In the genomic region with DNA sequence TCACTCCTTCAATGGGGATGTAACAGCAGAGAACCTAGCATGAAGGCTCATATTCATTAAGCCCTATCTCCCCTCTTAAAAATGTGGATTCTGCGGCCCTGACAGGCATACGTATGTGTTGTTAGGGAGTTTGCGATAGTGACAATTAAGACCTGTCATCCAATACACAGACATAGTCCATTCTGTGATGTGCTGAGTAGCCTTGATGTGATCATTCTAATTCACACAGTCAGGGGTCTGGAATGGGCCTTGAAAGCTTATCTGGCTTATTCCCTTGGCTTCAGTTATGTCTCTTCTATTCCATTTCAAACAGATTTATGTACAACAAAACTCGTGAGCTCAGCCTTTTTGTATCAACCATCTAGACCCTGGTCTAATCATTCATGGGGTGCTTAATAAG, we compare ENCODE assay signal across 23 cellular contexts.
DNase-seq lines count a peak whose midpoint lies in the region; FAIRE-seq and TF ChIP-seq lines count a peak whose summit lies in the region.
"Had no signal": no experiment of that assay in that cellular context is flagged by ENCODE, and none has a peak within 500 bp of the region (broad histone marks: within the 10 kb centered on the region; RNA-seq: fewer than 3 reads in every experiment).

No MANE protein-coding gene starts in this region.

- peak overlapping the region; percentile 26 for H2AFZ ChIP-seq in parathyroid adenoma
- H2AFZ ChIP-seq in OCI-LY7 (ENCODE audit: low read length), result no peak overlapping the region

- H3K27ac ChIP-seq in parathyroid adenoma (peak overlapping the region; percentile 17), OCI-LY7 (ENCODE audit: low read depth, low read length, poor library complexity, severe bottlenecking) (no peak overlapping the region)
- H3K27ac ChIP-seq: 22Rv1; BLaER1 treated with 17β-estradiol and CSF1 and Interleukin-3, amounts not matched to agents 10 nM and 100 nM had no signal

- H3K36me3 ChIP-seq in parathyroid adenoma (ENCODE audit: control insufficient read depth, insufficient read depth, low read length) (no peaks in the 10 kb centered on the region), OCI-LY7 (ENCODE audit: insufficient read depth, low read length) (no peaks in the 10 kb centered on the region)
- H3K36me3 ChIP-seq: BLaER1 treated with 17β-estradiol and CSF1 and Interleukin-3, amounts not matched to agents 10 nM and 100 nM had no signal

- CTCF ChIA-PET in OCI-LY7 (lab: Charles Lee; ENCODE audit: unreplicated experiment), result no interaction called here

- TF ChIP-seq CTCF in parathyroid adenoma (IDR thresholded peaks at IDR 0.05) (no peak), OCI-LY7 (conservative IDR thresholded peaks at IDR 0.05; ENCODE audit: low read length) (no peak)

- H3K4me1 ChIP-seq in parathyroid adenoma (peaks cover 32% of the 10 kb centered on the region), OCI-LY7 (ENCODE audit: insufficient read depth, low read length, poor library complexity, severe bottlenecking) (no peaks in the 10 kb centered on the region)
- H3K4me1 ChIP-seq: BLaER1 treated with 17β-estradiol and CSF1 and Interleukin-3, amounts not matched to agents 10 nM and 100 nM had no signal

- H3K9me3 ChIP-seq in parathyroid adenoma (ENCODE audit: control insufficient read depth, low read length) (no peaks in the 10 kb centered on the region), OCI-LY7 (ENCODE audit: low read length) (no peaks in the 10 kb centered on the region)
- H3K9me3 ChIP-seq: BLaER1 treated with 17β-estradiol and CSF1 and Interleukin-3, amounts not matched to agents 10 nM and 100 nM; Caco-2 had no signal

- DNase-seq in NCI-H1092 treated with DMSO at 0.1 percent for 48 hours (lab: John Stamatoyannopoulos, UW) (peak; percentile 49), NCI-H1092 (lab: John Stamatoyannopoulos, UW) (no peak), NCI-H146 (lab: John Stamatoyannopoulos, UW) (peak; percentile 58), left kidney (ENCODE audit: low read depth, low spot score) (peak; percentile 30), OCI-LY7 (ENCODE audit: low spot score) (no peak), NCI-H2196 treated with DMSO at 0.1 percent for 48 hours (lab: John Stamatoyannopoulos, UW; ENCODE audit: unreplicated experiment) (no peak), GM19239 (ENCODE audit: insufficient read length, low spot score) (no peak)
- DNase-seq: Caco-2; CD4-positive, alpha-beta memory T cell; DMS79 treated with DMSO at 0.1 percent for 48 hours; GOT3; HCEC 1CT; KBM-7; MM.1S; NCI-H1048; NCI-H1436 treated with DMSO at 0.1 percent for 48 hours; NCI-H2029 treated with DMSO at 0.1 percent for 48 hours; NCI-H2171 treated with DMSO at 0.1 percent for 48 hours; NCI-H82; Right ventricle myocardium superior had no signal

- intact Hi-C loops in OCI-LY7 (cut with micrococcal nuclease; ENCODE audit: unreplicated experiment), result no loop called here

- no peaks in the 10 kb centered on the region for H3K27me3 ChIP-seq in parathyroid adenoma (ENCODE audit: control insufficient read depth, insufficient read depth, low read length)
- H3K27me3 ChIP-seq: BLaER1 treated with 17β-estradiol and CSF1 and Interleukin-3, amounts not matched to agents 10 nM and 100 nM had no signal

- H3K4me2 ChIP-seq in parathyroid adenoma (ENCODE audit: low read length), result no peak overlapping the region
- H3K4me2 ChIP-seq in OCI-LY7 (ENCODE audit: low read length), result no peak overlapping the region
- H3K4me2 ChIP-seq: BLaER1 treated with 17β-estradiol and CSF1 and Interleukin-3, amounts not matched to agents 10 nM and 100 nM had no signal

- BruUV-seq in OCI-LY7 (replicated peaks; lab: Mats Ljungman, UMichigan), result no TSS peak

- no peak overlapping the region for H3K4me3 ChIP-seq in parathyroid adenoma (ENCODE audit: low read depth, low read length)
- no peak overlapping the region for H3K4me3 ChIP-seq in OCI-LY7 (ENCODE audit: low read depth, low read length, poor library complexity, severe bottlenecking)
- H3K4me3 ChIP-seq: BLaER1 treated with 17β-estradiol and CSF1 and Interleukin-3, amounts not matched to agents 10 nM and 100 nM had no signal

- POLR2A ChIA-PET in OCI-LY7 (lab: Charles Lee), result interaction anchor here (0.7 to 1.1 kb wide), 2 partner anchors 8 to 122 kb away, joined by 3 read pairs; no protein-coding TSS in a partner anchor

- no peak overlapping the region for H3K9ac ChIP-seq in parathyroid adenoma
- H3K9ac ChIP-seq: BLaER1 treated with 17β-estradiol and CSF1 and Interleukin-3, amounts not matched to agents 10 nM and 100 nM had no signal

- H3K79me2 ChIP-seq in parathyroid adenoma, result no peaks in the 10 kb centered on the region
- no peaks in the 10 kb centered on the region for H3K79me2 ChIP-seq in OCI-LY7 (ENCODE audit: insufficient read depth, low read depth, low read length)

- no peaks in the 10 kb centered on the region for H3K9me2 ChIP-seq in OCI-LY7 (ENCODE audit: insufficient read depth, low read length)

- no peaks in the 10 kb centered on the region for H4K20me1 ChIP-seq in OCI-LY7 (ENCODE audit: insufficient read depth, low read length)
- H4K20me1 ChIP-seq: BLaER1 treated with 17β-estradiol and CSF1 and Interleukin-3, amounts not matched to agents 10 nM and 100 nM had no signal

- FAIRE-seq in GM19239 (lab: Jason Lieb, UNC), result no peak

Comparison
In these comparisons a context has a peak if more than half of its experiments do, and no peak if none do; other contexts are left out.
1. DNase-seq: peak in NCI-H1092 treated with DMSO at 0.1 percent for 48 hours (single experiment), NCI-H146 (single experiment) and left kidney (single experiment); none in NCI-H1092 (single experiment), OCI-LY7 (single experiment), NCI-H2196 treated with DMSO at 0.1 percent for 48 hours (single experiment) and GM19239 (single experiment).